8 cellular contexts compared by ENCODE assay signal in genomic region chr1:214551436-214552173, GRCh38. TPM values are rescaled to one million over a fixed set of nuclear protein-coding genes. Genes with fewer than 3 reads are reported as not detected.
DNase-seq lines count a peak whose midpoint lies in the region; ATAC-seq and TF ChIP-seq lines count a peak whose summit lies in the region.

TSS of gene PTPN14 (minus strand) at chr1:214551602. CDS start at chr1:214464803, 86,799 bp downstream.

- DNase-seq in NCI-H748 (lab: John Stamatoyannopoulos, UW; ENCODE audit: unreplicated experiment) (peak; percentile 32), NCI-H748 treated with DMSO at 0.1 percent for 48 hours (lab: John Stamatoyannopoulos, UW) (no peak), ecto neural progenitor cell (ENCODE audit: low spot score) (peak; percentile 94), left lung (peak; percentile 88 to 93)
- no peak for DNase-seq in stimulated activated naive B cell treated with anti-CD40 and anti-IgM and Interleukin-4, amounts not matched to agents 10 μg/mL and 1 μg/mL and 100 μg/mL, for 72 hours

- no peaks in the 10 kb centered on the region for H3K9me3 Mint-ChIP-seq in stimulated activated naive B cell treated with anti-CD40 and anti-IgM and Interleukin-4, amounts not matched to agents 10 μg/mL and 1 μg/mL and 100 μg/mL, for 72 hours

- TF ChIP-seq CTCF in left lung (IDR thresholded peaks at IDR 0.05), result no peak

- H3K27me3 ChIP-seq in left lung, result peaks cover 0 to 45% of the 10 kb centered on the region in 2 donors

- no peaks in the 10 kb centered on the region for H3K36me3 Mint-ChIP-seq in stimulated activated naive B cell treated with anti-CD40 and anti-IgM and Interleukin-4, amounts not matched to agents 10 μg/mL and 1 μg/mL and 100 μg/mL, for 72 hours

- intact Hi-C loops in left lung (cut with DNase I), result no loop called here

- H3K4me3 ChIP-seq in left lung, result peak within 1 kb of the TSS; percentile 56 to 81

- peak within 1 kb of the TSS; percentile 70 to 76 for H3K4me3 Mint-ChIP-seq in stimulated activated naive B cell treated with anti-CD40 and anti-IgM and Interleukin-4, amounts not matched to agents 10 μg/mL and 1 μg/mL and 100 μg/mL, for 72 hours

- H3K36me3 ChIP-seq in left lung, result no peaks in the 10 kb centered on the region

- H3K4me1 ChIP-seq in left lung, result peaks cover 11% of the 10 kb centered on the region in 2 donors

- H3K27ac Mint-ChIP-seq in stimulated activated naive B cell treated with anti-CD40 and anti-IgM and Interleukin-4, amounts not matched to agents 10 μg/mL and 1 μg/mL and 100 μg/mL, for 72 hours, result no peak within 1 kb of the TSS

- H3K9me3 ChIP-seq in left lung, result no peaks in the 10 kb centered on the region

- peak within 1 kb of the TSS; percentile 95 to 96 for H3K27ac ChIP-seq in left lung

- peak; percentile 43 for ATAC-seq in HG03097 (IDR thresholded peaks at IDR 0.05; ENCODE audit: low FRiP score, unreplicated experiment)
- ATAC-seq in SK-N-SH treated with all-trans-retinoic acid at 6 μM for 48 hours, result peak; percentile 81
- peak; percentile 88 for ATAC-seq in left lung
- ATAC-seq in stimulated activated naive B cell treated with anti-CD40 and anti-IgM and Interleukin-4, amounts not matched to agents 10 μg/mL and 1 μg/mL and 100 μg/mL, for 72 hours (replicated peaks), result peak; percentile 23 to 38
- no peak for ATAC-seq in HG03039 (IDR thresholded peaks at IDR 0.05; ENCODE audit: unreplicated experiment)

- peaks cover 40 to 52% of the 10 kb centered on the region in 2 donors for H3K27me3 Mint-ChIP-seq in stimulated activated naive B cell treated with anti-CD40 and anti-IgM and Interleukin-4, amounts not matched to agents 10 μg/mL and 1 μg/mL and 100 μg/mL, for 72 hours

- peaks cover 5 to 14% of the 10 kb centered on the region in 2 donors for H3K4me1 Mint-ChIP-seq in stimulated activated naive B cell treated with anti-CD40 and anti-IgM and Interleukin-4, amounts not matched to agents 10 μg/mL and 1 μg/mL and 100 μg/mL, for 72 hours

TF ChIP-seq in SK-N-SH treated with all-trans-retinoic acid at 6 μM for 48 hours, 23 proteins besides CTCF, POLR2A, EP300 and RAD21:
- no peak for TF ChIP-seq POU6F1 (CRISPR knock-in tag; IDR thresholded peaks at IDR 0.05; ENCODE audit: borderline replicate concordance, low read depth)
- TF ChIP-seq PPARA (CRISPR knock-in tag; IDR thresholded peaks at IDR 0.05; ENCODE audit: borderline replicate concordance), result no peak
- no peak for TF ChIP-seq ESRRG (CRISPR knock-in tag; IDR thresholded peaks at IDR 0.05)
- no peak for TF ChIP-seq RARB (CRISPR knock-in tag; IDR thresholded peaks at IDR 0.05)
- TF ChIP-seq TSHZ2 (CRISPR knock-in tag; IDR thresholded peaks at IDR 0.05), result no peak
- TF ChIP-seq ZNF70 (CRISPR knock-in tag; IDR thresholded peaks at IDR 0.05), result no peak
- peak; percentile 85; the same call in 1 of the 2 replicates for TF ChIP-seq OSR1 (CRISPR knock-in tag; IDR thresholded peaks at IDR 0.05)
- TF ChIP-seq ZNF565 (CRISPR knock-in tag; conservative IDR thresholded peaks at IDR 0.05; ENCODE audit: low read depth), result no peak
- TF ChIP-seq TOX (CRISPR knock-in tag; IDR thresholded peaks at IDR 0.05; ENCODE audit: borderline replicate concordance), result no peak
- peak; percentile 77; the same call in 1 of the 2 replicates for TF ChIP-seq ZC3H10 (CRISPR knock-in tag; IDR thresholded peaks at IDR 0.05)
- TF ChIP-seq ARNTL (CRISPR knock-in tag; IDR thresholded peaks at IDR 0.05; ENCODE audit: borderline replicate concordance, low read depth), result no peak
- TF ChIP-seq CSRNP3 (CRISPR knock-in tag; IDR thresholded peaks at IDR 0.05), result no peak
- no peak for TF ChIP-seq SNAI2 (CRISPR knock-in tag; IDR thresholded peaks at IDR 0.05)
- no peak for TF ChIP-seq PATZ1 (CRISPR knock-in tag; IDR thresholded peaks at IDR 0.05; ENCODE audit: borderline replicate concordance)
- TF ChIP-seq CREB5 (CRISPR knock-in tag; IDR thresholded peaks at IDR 0.05; ENCODE audit: low read depth), result no peak
- no peak for TF ChIP-seq BACH2 (CRISPR knock-in tag; IDR thresholded peaks at IDR 0.05; ENCODE audit: borderline replicate concordance)
- peak; percentile 78; the same call in 1 of the 2 replicates for TF ChIP-seq CSDC2 (CRISPR knock-in tag; IDR thresholded peaks at IDR 0.05)
- TF ChIP-seq GLIS3 (CRISPR knock-in tag; IDR thresholded peaks at IDR 0.05), result no peak
- TF ChIP-seq TCF4 (CRISPR knock-in tag; IDR thresholded peaks at IDR 0.05; ENCODE audit: borderline replicate concordance), result no peak
- TF ChIP-seq ZNF8 (CRISPR knock-in tag; IDR thresholded peaks at IDR 0.05), result no peak
- no peak for TF ChIP-seq ZFP30 (CRISPR knock-in tag; IDR thresholded peaks at IDR 0.05)
- TF ChIP-seq ISL1 (CRISPR knock-in tag; IDR thresholded peaks at IDR 0.05), result no peak

RNA-seq across cellular contexts. Expression of gene PTPN14, which starts in this region (rescaled TPM):
- 10 to 100 TPM; 36.8 to 38.0 TPM for total RNA-seq in left lung

Comparison
In these comparisons a context has a peak if more than half of its experiments do, and no peak if none do; other contexts are left out.
1. DNase-seq: peak in NCI-H748 (single experiment), ecto neural progenitor cell (single experiment) and left lung (2 of 2); none in NCI-H748 treated with DMSO at 0.1 percent for 48 hours (single experiment) and stimulated activated naive B cell treated with anti-CD40 and anti-IgM and Interleukin-4, amounts not matched to agents 10 μg/mL and 1 μg/mL and 100 μg/mL, for 72 hours (single experiment).